Comparison of ENCODE assay signal across 8 cellular contexts in genomic region chr15:90664650-90665287, GRCh38. TPM values are rescaled to one million over a fixed set of nuclear protein-coding genes. Genes with fewer than 3 reads are reported as not detected.
DNase-seq lines count a peak whose midpoint lies in the region; ATAC-seq and TF ChIP-seq lines count a peak whose summit lies in the region.

No MANE protein-coding gene starts in this region.

- WGBS in thyroid gland, 2 donors: 28 to 36% methylated on average over 15 to 23 of the region's 28 CpGs

- H3F3A ChIP-seq in neural progenitor cell (ENCODE audit: low read depth): no peaks in the 10 kb centered on the region

- no peaks in the 10 kb centered on the region for H3K36me3 Mint-ChIP-seq in neural progenitor cell

- H3K27me3 Mint-ChIP-seq in neural progenitor cell (ENCODE audit: insufficient read depth, low read depth): peaks cover 2% of the 10 kb centered on the region

- H3K27ac ChIP-seq in thyroid gland (peak overlapping the region; percentile 89 to 99 (median 97)), neural progenitor cell (no peak overlapping the region)

- H3K4me1 Mint-ChIP-seq in neural progenitor cell: peaks cover 15% of the 10 kb centered on the region

- TF ChIP-seq CTCF in thyroid gland (IDR thresholded peaks at IDR 0.05): no peak
- no peak for TF ChIP-seq CTCF in neural progenitor cell (IDR thresholded peaks at IDR 0.05)

- no peaks in the 10 kb centered on the region for H3K9me3 Mint-ChIP-seq in neural progenitor cell

- no peak overlapping the region for H3K27ac Mint-ChIP-seq in neural progenitor cell

- H3K4me3 Mint-ChIP-seq in neural progenitor cell: no peak overlapping the region

- ATAC-seq in GM18502 (IDR thresholded peaks at IDR 0.05; ENCODE audit: poor library complexity, unreplicated experiment): peak; percentile 9

- peak; percentile 41 for DNase-seq in 8988T
- peak; percentile 86 for DNase-seq in HuH-7 (ENCODE audit: low spot score)
- DNase-seq in T47D (ENCODE audit: low read depth in 1 of 2, low spot score in 1 of 2): peak; percentile 35 to 53
- peak; percentile 48 for DNase-seq in kidney tubule cell (ENCODE audit: low spot score)
- peak; percentile 69 to 71 for DNase-seq in thyroid gland
- DNase-seq in neural progenitor cell (ENCODE audit: low spot score): no peak
- DNase-seq in H7: no peak

- in situ Hi-C loops in T47D (cut with HindIII; ENCODE audit: low pct_unique_long_range_greater_than_20kb, low sequenced_read_pairs): no loop called here

- H3K9ac ChIP-seq in neural progenitor cell: no peak overlapping the region

- H3K27me3 ChIP-seq in thyroid gland (no peaks in the 10 kb centered on the region), neural progenitor cell (no peaks in the 10 kb centered on the region), H7 (ENCODE audit: control insufficient read depth, insufficient read depth, low read length) (no peaks in the 10 kb centered on the region)

- peaks cover 17 to 37% of the 10 kb centered on the region in 2 donors for H3K4me1 ChIP-seq in thyroid gland
- peaks cover 5% of the 10 kb centered on the region for H3K4me1 ChIP-seq in neural progenitor cell

- no peak overlapping the region for H3K4me2 ChIP-seq in neural progenitor cell

- H3K36me3 ChIP-seq in thyroid gland (no peaks in the 10 kb centered on the region), neural progenitor cell (no peaks in the 10 kb centered on the region), H7 (replicated peaks; ENCODE audit: control insufficient read depth, insufficient read depth, low read length) (no peaks in the 10 kb centered on the region)

- intact Hi-C loops in thyroid gland (cut with DNase I): no loop called here

- no peaks in the 10 kb centered on the region for H4K20me1 ChIP-seq in neural progenitor cell (ENCODE audit: low read depth)

- H3K4me3 ChIP-seq in thyroid gland (replicated peaks in 1 of 3) (peak overlapping the region; percentile 71 to 76 (median 73)), neural progenitor cell (no peak overlapping the region), H7 (ENCODE audit: insufficient read depth, low read depth, low read length) (no peak overlapping the region; the same call in 1 of the 2 replicates)

- no peak for TF ChIP-seq POLR2A in thyroid gland (IDR thresholded peaks at IDR 0.05)

- no peak overlapping the region for H2AFZ ChIP-seq in neural progenitor cell (replicated peaks)

- no peaks in the 10 kb centered on the region for H3K9me3 ChIP-seq in thyroid gland
- H3K9me3 ChIP-seq in neural progenitor cell (ENCODE audit: low read depth): no peaks in the 10 kb centered on the region

- H3K79me2 ChIP-seq in neural progenitor cell (ENCODE audit: low read depth): no peaks in the 10 kb centered on the region

RNA-seq across cellular contexts. Expression of gene BLM, which starts 52.4 kb away (rescaled TPM):
- 1 to 10 TPM in 3 of 4 donors, under 1 TPM in 1; 0.67 to 1.3 (median 1.2) TPM for total RNA-seq in thyroid gland
- total RNA-seq in neural progenitor cell (ENCODE audit: low replicate concordance): 35.2 and 58.0 TPM in 2 replicates
- 29.7 and 36.4 TPM in 2 replicates for total RNA-seq in H7 (2014; rRNA removed; shearing (Covaris generic))

Comparison
In these comparisons a context has a peak if more than half of its experiments do, and no peak if none do; other contexts are left out.
1. DNase-seq: peak in 8988T (single experiment), HuH-7 (single experiment), T47D (2 of 2), kidney tubule cell (single experiment) and thyroid gland (2 of 2); none in neural progenitor cell (single experiment) and H7 (single experiment).
2. H3K4me3 ChIP-seq: peak in thyroid gland (3 of 3); none in neural progenitor cell (single experiment) and H7 (single experiment).
3. RNA of gene BLM, which starts 52.4 kb away (total RNA-seq): 35.2 to 58.0 TPM in neural progenitor cell and 29.7 to 36.4 TPM in H7; 0.67 to 1.3 TPM in thyroid gland; every median in the first group is over 10 times any median in the second.